Comparison of ENCODE assay signal across 8 cellular contexts in the genomic region with DNA sequence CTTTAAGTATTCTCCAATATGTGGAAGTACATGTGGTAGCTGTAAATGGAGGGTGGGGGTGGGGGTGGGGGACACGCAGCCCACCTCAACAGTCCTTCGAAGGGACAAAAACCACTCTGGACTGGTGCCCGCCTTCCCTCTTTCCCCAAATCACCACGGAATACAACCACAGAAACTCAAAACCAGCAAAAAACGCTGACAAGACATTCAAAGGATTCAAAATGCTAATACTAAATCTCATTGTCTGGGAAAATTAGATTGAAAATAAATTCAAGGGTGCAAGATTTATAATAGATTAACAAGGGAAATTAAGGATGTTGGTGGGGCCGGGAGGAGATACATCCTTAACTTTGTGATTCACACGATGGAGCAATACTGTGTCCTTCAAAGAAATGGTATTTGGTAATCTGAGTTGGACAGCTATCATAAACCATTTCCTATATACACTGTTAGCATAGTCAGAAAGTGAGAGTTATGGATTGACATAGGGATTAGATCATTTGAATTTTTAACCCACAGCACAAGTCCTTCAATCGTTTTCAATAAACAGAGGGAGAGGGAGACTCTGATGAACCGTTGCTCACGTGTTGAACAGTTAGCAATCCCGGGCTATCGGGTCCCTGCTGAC. TPM values are rescaled to one million over a fixed set of nuclear protein-coding genes. Genes with fewer than 3 reads are reported as not detected.
DNase-seq lines count a peak whose midpoint lies in the region; ATAC-seq, FAIRE-seq and TF ChIP-seq lines count a peak whose summit lies in the region.

No MANE protein-coding gene starts in this region.

- no peaks in the 10 kb centered on the region for H3K9me1 ChIP-seq in keratinocyte (ENCODE audit: control insufficient read depth, extremely low read depth, insufficient read depth, low read length)

- H3K9ac ChIP-seq in keratinocyte (ENCODE audit: control insufficient read depth, extremely low read depth, insufficient read depth, low read length): peak overlapping the region; percentile 98

- dilution Hi-C loops in keratinocyte (cut with MboI; ENCODE audit: extremely low pct_ligation_motif_present, low sequenced_read_pairs): no loop called here

- peak overlapping the region; percentile 94 for H2AFZ ChIP-seq in keratinocyte (ENCODE audit: control insufficient read depth, low read length)

- no peaks in the 10 kb centered on the region for H4K20me1 ChIP-seq in keratinocyte (ENCODE audit: control insufficient read depth, extremely low read depth, insufficient read depth, low read length)

- peaks cover 1 to 7% of the 10 kb centered on the region in 2 donors for H3K36me3 Mint-ChIP-seq in activated T-cell treated with anti-CD3 and anti-CD28 coated beads, Interleukin-2, amount 50 U/mL, for 72 hours (ENCODE audit: insufficient read depth in 2 of 2)
- H3K36me3 Mint-ChIP-seq in activated naive CD4-positive, alpha-beta T cell treated with anti-CD3 and anti-CD28 coated beads, Interleukin-2, amount 50 U/mL, for 72 hours: peaks cover 5 to 19% of the 10 kb centered on the region in 2 donors

- intact Hi-C loops in tibial artery (cut with DNase I; ENCODE audit: low total_unique reads): no loop called here

- FAIRE-seq in keratinocyte (lab: Jason Lieb, UNC): no peak

- peaks cover 36% of the 10 kb centered on the region for H3K79me2 ChIP-seq in keratinocyte (ENCODE audit: control insufficient read depth, insufficient read depth, low read length)

- peak overlapping the region; percentile 58 for H3K27ac Mint-ChIP-seq in activated T-cell treated with anti-CD3 and anti-CD28 coated beads, Interleukin-2, amount 50 U/mL, for 72 hours
- peak overlapping the region; percentile 57 to 99 for H3K27ac Mint-ChIP-seq in activated naive CD4-positive, alpha-beta T cell treated with anti-CD3 and anti-CD28 coated beads, Interleukin-2, amount 50 U/mL, for 72 hours

- H3K27ac ChIP-seq in keratinocyte (ENCODE audit: control insufficient read depth, insufficient read depth, low read length) (peak overlapping the region; percentile 97), tibial artery (peak overlapping the region; percentile 82 to 83)

- peak overlapping the region; percentile 93 to 96 for H3K4me3 Mint-ChIP-seq in activated T-cell treated with anti-CD3 and anti-CD28 coated beads, Interleukin-2, amount 50 U/mL, for 72 hours

- H3K27me3 Mint-ChIP-seq in activated T-cell treated with anti-CD3 and anti-CD28 coated beads, Interleukin-2, amount 50 U/mL, for 72 hours (ENCODE audit: low read depth): no peaks in the 10 kb centered on the region

- H3K36me3 ChIP-seq in keratinocyte (ENCODE audit: control insufficient read depth in 2 of 2, extremely low read depth in 1 of 2, insufficient read depth in 2 of 2, low read length in 2 of 2): peaks cover 0 to 4% of the 10 kb centered on the region in 2 experiments
- H3K36me3 ChIP-seq in tibial artery: no peaks in the 10 kb centered on the region

- TF ChIP-seq CTCF in keratinocyte (optimal IDR thresholded peaks at IDR 0.05 in 1 of 3, IDR thresholded peaks at IDR 0.05 in 1 of 3, conservative IDR thresholded peaks at IDR 0.05 in 1 of 3; ENCODE audit: extremely low read depth in 1 of 3, insufficient read depth in 2 of 3, low read length in 3 of 3): no peak
- no peak for TF ChIP-seq CTCF in tibial artery (IDR thresholded peaks at IDR 0.05)

- no peaks in the 10 kb centered on the region for H3K9me3 Mint-ChIP-seq in activated T-cell treated with anti-CD3 and anti-CD28 coated beads, Interleukin-2, amount 50 U/mL, for 72 hours
- no peaks in the 10 kb centered on the region for H3K9me3 Mint-ChIP-seq in activated naive CD4-positive, alpha-beta T cell treated with anti-CD3 and anti-CD28 coated beads, Interleukin-2, amount 50 U/mL, for 72 hours

- H3K27me3 ChIP-seq in keratinocyte (ENCODE audit: control insufficient read depth, extremely low read depth, insufficient read depth, low read length): no peaks in the 10 kb centered on the region
- H3K27me3 ChIP-seq in tibial artery: no peaks in the 10 kb centered on the region

- no peak for ATAC-seq in activated T-cell treated with anti-CD3 and anti-CD28 coated beads, Interleukin-2, amount 50 U/mL, for 72 hours (replicated peaks in 1 of 2)
- ATAC-seq in activated naive CD4-positive, alpha-beta T cell treated with anti-CD3 and anti-CD28 coated beads, Interleukin-2, amount 50 U/mL, for 72 hours: no peak

- peaks cover 56% of the 10 kb centered on the region for H3K4me1 Mint-ChIP-seq in activated T-cell treated with anti-CD3 and anti-CD28 coated beads, Interleukin-2, amount 50 U/mL, for 72 hours (ENCODE audit: low read depth)

- peak overlapping the region; percentile 76 to 96 (median 79) for H3K4me3 ChIP-seq in keratinocyte (ENCODE audit: control insufficient read depth in 2 of 3, extremely low read depth in 1 of 3, insufficient read depth in 2 of 3, low read depth in 1 of 3, low read length in 3 of 3)
- peak overlapping the region; percentile 67 to 78 for H3K4me3 ChIP-seq in tibial artery

- H3K4me1 ChIP-seq in keratinocyte (ENCODE audit: control insufficient read depth, extremely low read depth, insufficient read depth, low read length): peaks cover 19% of the 10 kb centered on the region
- peaks cover 0 to 23% (median 11%) of the 10 kb centered on the region in 4 donors for H3K4me1 ChIP-seq in tibial artery

- peak overlapping the region; percentile 96 for H3K4me2 ChIP-seq in keratinocyte (ENCODE audit: control insufficient read depth, extremely low read depth, insufficient read depth, low read depth, low read length)

- H3K9me3 ChIP-seq in keratinocyte (ENCODE audit: control insufficient read depth, low read depth, low read length) (no peaks in the 10 kb centered on the region), tibial artery (no peaks in the 10 kb centered on the region)

- no peak for DNase-seq in activated T-cell treated with anti-CD3 and anti-CD28 coated beads, Interleukin-2, amount 50 U/mL, for 72 hours
- no peak for DNase-seq in activated T-cell treated with anti-CD3 and anti-CD28 coated beads for 4 hours
- DNase-seq in activated naive CD4-positive, alpha-beta T cell treated with anti-CD3 and anti-CD28 coated beads, Interleukin-2, amount 50 U/mL, for 72 hours (ENCODE audit: low spot score in 2 of 2): no peak
- DNase-seq in keratinocyte (ENCODE audit: low read depth, low spot score): no peak
- no peak for DNase-seq in tibial artery
- no peak for DNase-seq in germinal center (ENCODE audit: low spot score)
- DNase-seq in nucleus accumbens (lab: John Stamatoyannopoulos, UW): no peak
- DNase-seq in activated CD8-positive, alpha-beta memory T cell treated with anti-CD3 and anti-CD28 coated beads for 24 hours: no peak

RNA-seq across cellular contexts. Expression of gene TBC1D22B, which starts 0.8 kb away (rescaled TPM):
- 10 to 100 TPM; 23.2 to 24.4 TPM for total RNA-seq in activated T-cell treated with anti-CD3 and anti-CD28 coated beads, Interleukin-2, amount 50 U/mL, for 72 hours
- total RNA-seq in activated naive CD4-positive, alpha-beta T cell treated with anti-CD3 and anti-CD28 coated beads, Interleukin-2, amount 50 U/mL, for 72 hours: 10 to 100 TPM; 15.6 to 19.4 TPM
- 5.3 to 7.3 TPM (median 5.9 TPM) in 3 replicates for polyA plus RNA-seq in keratinocyte
- polyA plus RNA-seq in keratinocyte (2011; ENCODE audit: low read depth): 6.8 TPM
- polyA plus RNA-seq in keratinocyte (2011; cell fraction: cytosol; rRNA removed): 7.3 TPM in 2 replicates
- 8.6 and 9.5 TPM in 2 replicates for polyA plus RNA-seq in keratinocyte (2011; cell fraction: nucleus; rRNA removed)
- 6.6 and 10.7 TPM in 2 replicates for polyA plus RNA-seq in keratinocyte (2012; ENCODE audit: low replicate concordance)
- polyA minus RNA-seq in keratinocyte: 5.0 to 6.8 TPM (median 5.0 TPM) in 3 replicates
- 3.1 TPM for polyA minus RNA-seq in keratinocyte (2011; cell fraction: cytosol; rRNA and poly(A)+ RNA removed)
- 4.9 and 6.2 TPM in 2 replicates for polyA minus RNA-seq in keratinocyte (2011; cell fraction: nucleus; rRNA and poly(A)+ RNA removed)

RNA-seq across cellular contexts. Expression of gene TMEM217, which starts 1.1 kb away (rescaled TPM):
- total RNA-seq in activated T-cell treated with anti-CD3 and anti-CD28 coated beads, Interleukin-2, amount 50 U/mL, for 72 hours: 1 to 10 TPM; 6.8 to 9.3 TPM
- 1 to 10 TPM; 2.0 to 9.6 TPM for total RNA-seq in activated naive CD4-positive, alpha-beta T cell treated with anti-CD3 and anti-CD28 coated beads, Interleukin-2, amount 50 U/mL, for 72 hours
- polyA plus RNA-seq in keratinocyte: 0.44 to 0.85 TPM (median 0.80 TPM) in 3 replicates
- 9.2 TPM for polyA plus RNA-seq in keratinocyte (2011; ENCODE audit: low read depth)
- 0.57 and 1.1 TPM in 2 replicates for polyA plus RNA-seq in keratinocyte (2011; cell fraction: cytosol; rRNA removed)
- polyA plus RNA-seq in keratinocyte (2011; cell fraction: nucleus; rRNA removed): 2.0 and 2.9 TPM in 2 replicates
- polyA plus RNA-seq in keratinocyte (2012; ENCODE audit: low replicate concordance): 0.37 and 4.8 TPM in 2 replicates
- 0.36 to 0.63 TPM (median 0.38 TPM) in 3 replicates for polyA minus RNA-seq in keratinocyte
- 2.7 TPM for polyA minus RNA-seq in keratinocyte (2011; cell fraction: cytosol; rRNA and poly(A)+ RNA removed)
- 2.5 and 2.6 TPM in 2 replicates for polyA minus RNA-seq in keratinocyte (2011; cell fraction: nucleus; rRNA and poly(A)+ RNA removed)
